8 cellular contexts compared by ENCODE assay signal in genomic region chr11:112289588-112290461, GRCh38. TPM values are rescaled to one million over a fixed set of nuclear protein-coding genes. Genes with fewer than 3 reads are reported as not detected.
DNase-seq lines count a peak whose midpoint lies in the region; ATAC-seq and TF ChIP-seq lines count a peak whose summit lies in the region.

No MANE protein-coding gene starts in this region.

- H3K4me1 Mint-ChIP-seq in activated naive CD8-positive, alpha-beta T cell treated with anti-CD3 and anti-CD28 coated beads, Interleukin-2, amount 10 ng/mL, durations not matched to agents 7 days and 5 days, result peaks cover 26% of the 10 kb centered on the region
- H3K4me1 Mint-ChIP-seq in type B pancreatic cell (ENCODE audit: unreplicated experiment), result peaks cover 7% of the 10 kb centered on the region

- peak; percentile 75 for DNase-seq in EL
- DNase-seq in SKM-1 treated with dmso at 0.1 percent for 144 hours (lab: John Stamatoyannopoulos, UW; ENCODE audit: unreplicated experiment), result peak; percentile 40
- peak; percentile 94 for DNase-seq in activated naive CD8-positive, alpha-beta T cell treated with anti-CD3 and anti-CD28 coated beads, Interleukin-2, amount 10 ng/mL, durations not matched to agents 7 days and 5 days
- DNase-seq in cardiac septum (ENCODE audit: low spot score), result peak; percentile 94
- DNase-seq in trophoblast cell, result peak; percentile 40 to 71
- DNase-seq in type B pancreatic cell (ENCODE audit: extremely low spot score, unreplicated experiment), result peak; percentile 88

- H3K27ac Mint-ChIP-seq in activated naive CD8-positive, alpha-beta T cell treated with anti-CD3 and anti-CD28 coated beads, Interleukin-2, amount 10 ng/mL, durations not matched to agents 7 days and 5 days, result peak overlapping the region; percentile 67
- H3K27ac Mint-ChIP-seq in type B pancreatic cell, result no peak overlapping the region

- intact Hi-C loops in cardiac septum (cut with DNase I), result loop anchor here (2.0 to 10.0 kb wide), 8 partner anchors 267 to 999 kb away; partner anchors contain the start of gene NCAM1

- POLR2A ChIA-PET in activated naive CD8-positive, alpha-beta T cell treated with anti-CD3 and anti-CD28 coated beads, Interleukin-2, amount 10 ng/mL, durations not matched to agents 7 days and 5 days (lab: Charles Lee), result no interaction called here

- peaks cover 3% of the 10 kb centered on the region for H3K9me3 Mint-ChIP-seq in activated naive CD8-positive, alpha-beta T cell treated with anti-CD3 and anti-CD28 coated beads, Interleukin-2, amount 10 ng/mL, durations not matched to agents 7 days and 5 days
- peaks cover 4% of the 10 kb centered on the region for H3K9me3 Mint-ChIP-seq in type B pancreatic cell

- TF ChIP-seq CTCF in type B pancreatic cell (conservative IDR thresholded peaks at IDR 0.05), result peak; percentile 92

- H4K12ac ChIP-seq in trophoblast cell (ENCODE audit: low read depth, low read length), result no peak overlapping the region

- H3K18ac ChIP-seq in trophoblast cell (ENCODE audit: low read length), result peak overlapping the region; percentile 67

- H3K27me3 ChIP-seq in trophoblast cell (ENCODE audit: insufficient read depth, low read length), result no peaks in the 10 kb centered on the region

- H3K4ac ChIP-seq in trophoblast cell (ENCODE audit: low read depth, low read length), result no peak overlapping the region

- no peak overlapping the region for H3K27ac ChIP-seq in trophoblast cell (ENCODE audit: low read depth, low read length)

- H2BK12ac ChIP-seq in trophoblast cell (ENCODE audit: low read length), result no peak overlapping the region

- no peaks in the 10 kb centered on the region for H3K79me2 ChIP-seq in trophoblast cell (ENCODE audit: control insufficient read depth, insufficient read depth, low read length, poor library complexity)

- H3K36me3 Mint-ChIP-seq in activated naive CD8-positive, alpha-beta T cell treated with anti-CD3 and anti-CD28 coated beads, Interleukin-2, amount 10 ng/mL, durations not matched to agents 7 days and 5 days, result peaks cover 25% of the 10 kb centered on the region
- H3K36me3 Mint-ChIP-seq in type B pancreatic cell, result no peaks in the 10 kb centered on the region

- H3K9ac ChIP-seq in trophoblast cell (ENCODE audit: low read length), result peak overlapping the region; percentile 80

- H3K79me1 ChIP-seq in trophoblast cell (ENCODE audit: low read length), result peaks cover 2% of the 10 kb centered on the region

- H3K23ac ChIP-seq in trophoblast cell (ENCODE audit: low read length), result no peak overlapping the region

- H3K36me3 ChIP-seq in trophoblast cell (ENCODE audit: control insufficient read depth in 1 of 2, insufficient read depth in 2 of 2, low read length in 2 of 2), result peaks cover 0 to 2% of the 10 kb centered on the region in 2 experiments

- no peak overlapping the region for H2BK120ac ChIP-seq in trophoblast cell (ENCODE audit: insufficient read depth, low read length, poor library complexity)

- no peaks in the 10 kb centered on the region for H3K27me3 Mint-ChIP-seq in activated naive CD8-positive, alpha-beta T cell treated with anti-CD3 and anti-CD28 coated beads, Interleukin-2, amount 10 ng/mL, durations not matched to agents 7 days and 5 days
- H3K27me3 Mint-ChIP-seq in type B pancreatic cell, result peaks cover 34% of the 10 kb centered on the region

- H3K9me3 ChIP-seq in trophoblast cell (ENCODE audit: insufficient read depth, low read depth, low read length), result peaks cover 3% of the 10 kb centered on the region

- peak overlapping the region; percentile 61 for H2AFZ ChIP-seq in trophoblast cell (ENCODE audit: insufficient read depth, low read length, poor library complexity)

- peak overlapping the region; percentile 81 for H3K4me3 Mint-ChIP-seq in activated naive CD8-positive, alpha-beta T cell treated with anti-CD3 and anti-CD28 coated beads, Interleukin-2, amount 10 ng/mL, durations not matched to agents 7 days and 5 days
- H3K4me3 Mint-ChIP-seq in type B pancreatic cell, result peak overlapping the region; percentile 81

- WGBS in trophoblast cell (ENCODE audit: extremely low coverage, insufficient coverage, insufficient read length), result no CpG with 5 or more reads among the region's 58 CpGs

- peak overlapping the region; percentile 77 for H3K4me3 ChIP-seq in trophoblast cell (ENCODE audit: low read depth, low read length)

- H2BK5ac ChIP-seq in trophoblast cell (ENCODE audit: low read depth, low read length, poor library complexity), result no peak overlapping the region

- H3K4me2 ChIP-seq in trophoblast cell (ENCODE audit: low read length), result peak overlapping the region; percentile 100

- no peak for TF ChIP-seq EP300 in Ishikawa (IDR thresholded peaks at IDR 0.05; ENCODE audit: borderline replicate concordance)

- peak overlapping the region; percentile 18 for H3K14ac ChIP-seq in trophoblast cell (ENCODE audit: low read length)

- H3K4me1 ChIP-seq in trophoblast cell (ENCODE audit: control insufficient read depth in 1 of 2, insufficient read depth in 2 of 2, low read length in 2 of 2), result peaks cover 7% of the 10 kb centered on the region in 2 experiments

- ATAC-seq in GM21619 (IDR thresholded peaks at IDR 0.05; ENCODE audit: unreplicated experiment), result peak; percentile 95
- peak; percentile 96 for ATAC-seq in activated naive CD8-positive, alpha-beta T cell treated with anti-CD3 and anti-CD28 coated beads, Interleukin-2, amount 10 ng/mL, durations not matched to agents 7 days and 5 days (ENCODE audit: low read depth)

- peak overlapping the region; percentile 48 for H4K8ac ChIP-seq in trophoblast cell (ENCODE audit: low read depth, low read length)

- H4K91ac ChIP-seq in trophoblast cell (ENCODE audit: low read depth, low read length), result peak overlapping the region; percentile 0

- no peak overlapping the region for H2AK5ac ChIP-seq in trophoblast cell (ENCODE audit: low read length)

- peak; percentile 83 for TF ChIP-seq RAD21 in Ishikawa (IDR thresholded peaks at IDR 0.05; ENCODE audit: low read depth)

TF ChIP-seq in Ishikawa, 13 proteins besides CTCF, POLR2A, EP300 and RAD21:
- TF ChIP-seq TCF12 (IDR thresholded peaks at IDR 0.05; ENCODE audit: low read depth) (no peak), CEBPB (IDR thresholded peaks at IDR 0.05) (no peak), TEAD4 (IDR thresholded peaks at IDR 0.05) (no peak), YY1 (IDR thresholded peaks at IDR 0.05; ENCODE audit: low read depth) (no peak), REST (IDR thresholded peaks at IDR 0.05; ENCODE audit: low read depth) (no peak), TAF1 (IDR thresholded peaks at IDR 0.05; ENCODE audit: low read depth) (no peak), FOXM1 (IDR thresholded peaks at IDR 0.05; ENCODE audit: borderline replicate concordance, low read depth) (no peak), EGR1 (IDR thresholded peaks at IDR 0.05) (no peak), ZBTB7A (IDR thresholded peaks at IDR 0.05; ENCODE audit: low read depth) (no peak), NFIC (IDR thresholded peaks at IDR 0.05) (no peak), USF1 (IDR thresholded peaks at IDR 0.05) (peak; percentile 40), MAX (IDR thresholded peaks at IDR 0.05) (peak; percentile 58), CREB1 (IDR thresholded peaks at IDR 0.05; ENCODE audit: low read depth) (no peak)

RNA-seq across cellular contexts. Expression of gene PLET1, which starts 29.2 kb away (rescaled TPM):
- not detected for total RNA-seq in activated naive CD8-positive, alpha-beta T cell treated with anti-CD3 and anti-CD28 coated beads, Interleukin-2, amount 10 ng/mL, durations not matched to agents 7 days and 5 days
- total RNA-seq in cardiac septum (not detected), type B pancreatic cell (ENCODE audit: low replicate concordance) (not detected in 2 replicates)
- 0.07 and 0.11 TPM in 2 replicates for polyA plus RNA-seq in trophoblast cell (2013)

Comparison
In these comparisons a context has a peak if more than half of its experiments do, and no peak if none do; other contexts are left out.
1. DNase-seq: peak in every context shown above with its lines; median percentile 94 in activated naive CD8-positive, alpha-beta T cell treated with anti-CD3 and anti-CD28 coated beads, Interleukin-2, amount 10 ng/mL, durations not matched to agents 7 days and 5 days; 94 in cardiac septum; 88 in type B pancreatic cell; 75 in EL; 56 in trophoblast cell; 40 in SKM-1 treated with dmso at 0.1 percent for 144 hours.